In genomic region chr14:100215330-100215885, GRCh38 we compare ENCODE assay signal across 10 cellular contexts. TPM values are rescaled to one million over a fixed set of nuclear protein-coding genes. Genes with fewer than 3 reads are reported as not detected.
DNase-seq lines count a peak whose midpoint lies in the region; ATAC-seq and TF ChIP-seq lines count a peak whose summit lies in the region.
"Had no signal": no experiment of that assay in that cellular context is flagged by ENCODE, and none has a peak within 500 bp of the region (broad histone marks: within the 10 kb centered on the region; RNA-seq: fewer than 3 reads in every experiment).

No MANE protein-coding gene starts in this region.

- no peaks in the 10 kb centered on the region for H3K9me3 Mint-ChIP-seq in activated T-cell treated with anti-CD3 and anti-CD28 coated beads, Interleukin-2, amount 50 U/mL, for 72 hours
- H3K9me3 Mint-ChIP-seq in activated T-helper 1 cell treated with anti-CD3 and anti-CD28 coated beads, Interleukin-12 subunit alpha, Interleukin-12 subunit beta, Interleukin-2, Interleukin-4 antibody, amounts not matched to agents 30 ng/mL and 10 ng/mL and 1 ng/mL, durations not matched to agents 14 hours and 24 hours and 36 hours = no peaks in the 10 kb centered on the region

- no peak for ATAC-seq in activated T-cell treated with anti-CD3 and anti-CD28 coated beads, Interleukin-2, amount 50 U/mL, for 72 hours (replicated peaks in 1 of 2)
- ATAC-seq in mucosa of descending colon (peak; percentile 7), GM19035 (IDR thresholded peaks at IDR 0.05; ENCODE audit: unreplicated experiment) (no peak)

- no peaks in the 10 kb centered on the region for H3K27me3 Mint-ChIP-seq in activated T-cell treated with anti-CD3 and anti-CD28 coated beads, Interleukin-2, amount 50 U/mL, for 72 hours (ENCODE audit: low read depth)
- peaks cover 2% of the 10 kb centered on the region for H3K27me3 Mint-ChIP-seq in activated T-helper 1 cell treated with anti-CD3 and anti-CD28 coated beads, Interleukin-12 subunit alpha, Interleukin-12 subunit beta, Interleukin-2, Interleukin-4 antibody, amounts not matched to agents 30 ng/mL and 10 ng/mL and 1 ng/mL, durations not matched to agents 14 hours and 24 hours and 36 hours (ENCODE audit: insufficient read depth)

- H3K4me1 Mint-ChIP-seq in activated T-cell treated with anti-CD3 and anti-CD28 coated beads, Interleukin-2, amount 50 U/mL, for 72 hours (ENCODE audit: low read depth) = peaks cover 26% of the 10 kb centered on the region
- peaks cover 25% of the 10 kb centered on the region for H3K4me1 Mint-ChIP-seq in activated T-helper 1 cell treated with anti-CD3 and anti-CD28 coated beads, Interleukin-12 subunit alpha, Interleukin-12 subunit beta, Interleukin-2, Interleukin-4 antibody, amounts not matched to agents 30 ng/mL and 10 ng/mL and 1 ng/mL, durations not matched to agents 14 hours and 24 hours and 36 hours (ENCODE audit: low read depth)

- H3K36me3 ChIP-seq in mucosa of descending colon (ENCODE audit: low read depth) (no peaks in the 10 kb centered on the region), tibial artery (no peaks in the 10 kb centered on the region)

- DNase-seq in activated T-cell treated with anti-CD3 and anti-CD28 coated beads, Interleukin-2, amount 50 U/mL, for 72 hours = no peak
- DNase-seq in activated T-cell treated with anti-CD3 and anti-CD28 coated beads for 4 hours (no peak), mucosa of descending colon (peak in 1 of 3 donors; percentile 56), tibial artery (no peak), NCI-H774 (lab: John Stamatoyannopoulos, UW) (no peak), hypothalamus (lab: John Stamatoyannopoulos, UW) (no peak)
- DNase-seq in activated T-helper 1 cell treated with anti-CD3 and anti-CD28 coated beads, Interleukin-12 subunit alpha, Interleukin-12 subunit beta, Interleukin-2, Interleukin-4 antibody, amounts not matched to agents 30 ng/mL and 10 ng/mL and 1 ng/mL, durations not matched to agents 14 hours and 24 hours and 36 hours (ENCODE audit: low spot score) = no peak
- DNase-seq: NCI-H146, WERI-Rb-1 had no signal

- peak overlapping the region; percentile 49 for H3K27ac Mint-ChIP-seq in activated T-cell treated with anti-CD3 and anti-CD28 coated beads, Interleukin-2, amount 50 U/mL, for 72 hours
- peak overlapping the region; percentile 35 for H3K27ac Mint-ChIP-seq in activated T-helper 1 cell treated with anti-CD3 and anti-CD28 coated beads, Interleukin-12 subunit alpha, Interleukin-12 subunit beta, Interleukin-2, Interleukin-4 antibody, amounts not matched to agents 30 ng/mL and 10 ng/mL and 1 ng/mL, durations not matched to agents 14 hours and 24 hours and 36 hours

- intact Hi-C loops in activated T-helper 1 cell treated with anti-CD3 and anti-CD28 coated beads, Interleukin-12 subunit alpha, Interleukin-12 subunit beta, Interleukin-2, Interleukin-4 antibody, amounts not matched to agents 30 ng/mL and 10 ng/mL and 1 ng/mL, durations not matched to agents 14 hours and 24 hours and 36 hours (cut with micrococcal nuclease) = loop anchor here (2.0 kb wide), 3 partner anchors 161 to 735 kb away; partner anchors contain the start of genes CCNK, SETD3 and WDR25
- intact Hi-C loops in mucosa of descending colon (cut with DNase I, micrococcal nuclease) (no loop called here), tibial artery (cut with DNase I; ENCODE audit: low total_unique reads) (loop anchor here (10.0 kb wide), 1 partner anchor 531 kb away; the partner anchor contains the start of gene CYP46A1)

- H3K36me3 Mint-ChIP-seq in activated T-cell treated with anti-CD3 and anti-CD28 coated beads, Interleukin-2, amount 50 U/mL, for 72 hours (ENCODE audit: insufficient read depth in 2 of 2) = no peaks in the 10 kb centered on the region
- peaks cover 3% of the 10 kb centered on the region for H3K36me3 Mint-ChIP-seq in activated T-helper 1 cell treated with anti-CD3 and anti-CD28 coated beads, Interleukin-12 subunit alpha, Interleukin-12 subunit beta, Interleukin-2, Interleukin-4 antibody, amounts not matched to agents 30 ng/mL and 10 ng/mL and 1 ng/mL, durations not matched to agents 14 hours and 24 hours and 36 hours (ENCODE audit: low read depth)

- H3K27ac ChIP-seq in tibial artery = peak overlapping the region; percentile 99

- no peak overlapping the region for H3K4me3 ChIP-seq in mucosa of descending colon
- H3K4me3 ChIP-seq in tibial artery = no peak overlapping the region

- H3K4me1 ChIP-seq in mucosa of descending colon (ENCODE audit: low read depth) (peaks cover 12% of the 10 kb centered on the region), tibial artery (peaks cover 0 to 13% (median 7%) of the 10 kb centered on the region in 4 donors)

- no peak for TF ChIP-seq CTCF in mucosa of descending colon (IDR thresholded peaks at IDR 0.05)
- no peak for TF ChIP-seq CTCF in tibial artery (IDR thresholded peaks at IDR 0.05)

- H3K4me3 Mint-ChIP-seq in activated T-cell treated with anti-CD3 and anti-CD28 coated beads, Interleukin-2, amount 50 U/mL, for 72 hours = peak overlapping the region; percentile 88 to 90
- H3K4me3 Mint-ChIP-seq in activated T-helper 1 cell treated with anti-CD3 and anti-CD28 coated beads, Interleukin-12 subunit alpha, Interleukin-12 subunit beta, Interleukin-2, Interleukin-4 antibody, amounts not matched to agents 30 ng/mL and 10 ng/mL and 1 ng/mL, durations not matched to agents 14 hours and 24 hours and 36 hours = peak overlapping the region; percentile 54

- no peaks in the 10 kb centered on the region for H3K27me3 ChIP-seq in tibial artery

- no peaks in the 10 kb centered on the region for H3K9me3 ChIP-seq in mucosa of descending colon
- no peaks in the 10 kb centered on the region for H3K9me3 ChIP-seq in tibial artery

RNA-seq across cellular contexts. Expression of gene YY1, which starts 23.5 kb away (rescaled TPM):
- total RNA-seq in activated T-cell treated with anti-CD3 and anti-CD28 coated beads, Interleukin-2, amount 50 U/mL, for 72 hours = 10 to 100 TPM; 93.0 to 99.8 TPM
- 109 and 110 TPM in 2 replicates for total RNA-seq in activated T-helper 1 cell treated with anti-CD3 and anti-CD28 coated beads, Interleukin-12 subunit alpha, Interleukin-12 subunit beta, Interleukin-2, Interleukin-4 antibody, amounts not matched to agents 30 ng/mL and 10 ng/mL and 1 ng/mL, durations not matched to agents 14 hours and 24 hours and 36 hours
- 10 to 100 TPM; 60.8 to 78.7 (median 72.9) TPM for total RNA-seq in mucosa of descending colon

RNA-seq across cellular contexts. Expression of gene DEGS2, which starts 56.0 kb away (rescaled TPM):
- total RNA-seq in activated T-cell treated with anti-CD3 and anti-CD28 coated beads, Interleukin-2, amount 50 U/mL, for 72 hours = 1 to 10 TPM; 1.8 to 4.2 TPM
- total RNA-seq in activated T-helper 1 cell treated with anti-CD3 and anti-CD28 coated beads, Interleukin-12 subunit alpha, Interleukin-12 subunit beta, Interleukin-2, Interleukin-4 antibody, amounts not matched to agents 30 ng/mL and 10 ng/mL and 1 ng/mL, durations not matched to agents 14 hours and 24 hours and 36 hours = 0.31 and 1.1 TPM in 2 replicates
- 10 to 100 TPM in 2 of 3 donors, 1 to 10 TPM in 1; 6.2 to 28.5 (median 27.9) TPM for total RNA-seq in mucosa of descending colon

Comparison
In these comparisons a context has a peak if more than half of its experiments do, and no peak if none do; other contexts are left out.
1. intact Hi-C loops: an anchor here in activated T-helper 1 cell treated with anti-CD3 and anti-CD28 coated beads, Interleukin-12 subunit alpha, Interleukin-12 subunit beta, Interleukin-2, Interleukin-4 antibody, amounts not matched to agents 30 ng/mL and 10 ng/mL and 1 ng/mL, durations not matched to agents 14 hours and 24 hours and 36 hours (2.0 kb wide) and tibial artery (10.0 kb wide); none called in mucosa of descending colon.